ENCODE assay signal across 6 cellular contexts in genomic region chr20:63697357-63697867, GRCh38. TPM values are rescaled to one million over a fixed set of nuclear protein-coding genes. Genes with fewer than 3 reads are reported as not detected.
A peak's percentile ranks its signal among the peaks of the same experiment; 100 is the strongest.
DNase-seq lines count a peak whose midpoint lies in the region; ATAC-seq and TF ChIP-seq lines count a peak whose summit lies in the region.

No MANE protein-coding gene starts in this region.

- no peak for TF ChIP-seq POLR2A in stomach (IDR thresholded peaks at IDR 0.05)

- peaks cover 44% of the 10 kb centered on the region for H3K4me1 Mint-ChIP-seq in activated CD4-positive, alpha-beta memory T cell treated with anti-CD3 and anti-CD28 coated beads for 36 hours (ENCODE audit: low read depth)
- peaks cover 33% of the 10 kb centered on the region for H3K4me1 Mint-ChIP-seq in activated CD4-positive, alpha-beta memory T cell treated with anti-CD3 and anti-CD28 coated beads, Interleukin-2, amount 10 ng/mL, durations not matched to agents 7 days and 5 days

- no peaks in the 10 kb centered on the region for H3K27me3 ChIP-seq in esophagus (ENCODE audit: control insufficient read depth in 1 of 2, insufficient read depth in 2 of 2, low read length in 2 of 2)
- H3K27me3 ChIP-seq in stomach: no peaks in the 10 kb centered on the region
- H3K27me3 ChIP-seq in ascending aorta: no peaks in the 10 kb centered on the region

- intact Hi-C loops in activated CD4-positive, alpha-beta memory T cell treated with anti-CD3 and anti-CD28 coated beads for 36 hours (cut with micrococcal nuclease): loop anchor here (5.0 kb wide), 2 partner anchors 60 to 160 kb away; partner anchors contain the start of gene PTK6
- intact Hi-C loops in stomach (cut with DNase I; ENCODE audit: low total_unique reads) (no loop called here), ascending aorta (cut with DNase I) (loop anchor here (5.0 kb wide), 1 partner anchor 35 kb away; no protein-coding TSS in a partner anchor)

- no peak for ATAC-seq in GM21360 (IDR thresholded peaks at IDR 0.05; ENCODE audit: unreplicated experiment)

- no peak for TF ChIP-seq EP300 in stomach (IDR thresholded peaks at IDR 0.05)

- 34 to 54% methylated on average over 6 to 7 of the region's 7 CpGs for WGBS in esophagus, 2 donors
- WGBS in stomach, 5 donors: 45 to 58% (median 47%) methylated on average over 4 to 7 of the region's 7 CpGs

- H3K4me1 ChIP-seq in esophagus (ENCODE audit: control insufficient read depth in 2 of 2, insufficient read depth in 2 of 2, low read length in 1 of 2) (peaks cover 13 to 30% of the 10 kb centered on the region in 2 donors), stomach (peaks cover 30 to 52% (median 47%) of the 10 kb centered on the region in 4 donors), ascending aorta (peaks cover 16 to 18% of the 10 kb centered on the region in 2 donors)

- H3K4me3 Mint-ChIP-seq in activated CD4-positive, alpha-beta memory T cell treated with anti-CD3 and anti-CD28 coated beads for 36 hours: peak overlapping the region; percentile 59
- H3K4me3 Mint-ChIP-seq in activated CD4-positive, alpha-beta memory T cell treated with anti-CD3 and anti-CD28 coated beads, Interleukin-2, amount 10 ng/mL, durations not matched to agents 7 days and 5 days: no peak overlapping the region

- H3K36me3 ChIP-seq in esophagus (ENCODE audit: control insufficient read depth in 2 of 2, insufficient read depth in 2 of 2, low read length in 1 of 2): peaks cover 0 to 3% of the 10 kb centered on the region in 2 donors
- peaks cover 16 to 43% (median 34%) of the 10 kb centered on the region in 4 donors for H3K36me3 ChIP-seq in stomach
- peaks cover 9 to 38% of the 10 kb centered on the region in 2 donors for H3K36me3 ChIP-seq in ascending aorta

- DNase-seq in activated CD4-positive, alpha-beta memory T cell treated with anti-CD3 and anti-CD28 coated beads for 36 hours: no peak
- no peak for DNase-seq in activated CD4-positive, alpha-beta memory T cell treated with anti-CD3 and anti-CD28 coated beads, Interleukin-2, amount 10 ng/mL, durations not matched to agents 7 days and 5 days
- DNase-seq in stomach (no peak), ascending aorta (ENCODE audit: low spot score in 2 of 2) (no peak)

- peaks cover 18% of the 10 kb centered on the region for H3K36me3 Mint-ChIP-seq in activated CD4-positive, alpha-beta memory T cell treated with anti-CD3 and anti-CD28 coated beads for 36 hours
- H3K36me3 Mint-ChIP-seq in activated CD4-positive, alpha-beta memory T cell treated with anti-CD3 and anti-CD28 coated beads, Interleukin-2, amount 10 ng/mL, durations not matched to agents 7 days and 5 days (ENCODE audit: low read depth): peaks cover 8% of the 10 kb centered on the region

- H3K27ac ChIP-seq in esophagus (ENCODE audit: low read depth in 2 of 2, low read length in 1 of 2) (no peak overlapping the region), stomach (peak overlapping the region in 1 of 5 donors; percentile 11), ascending aorta (no peak overlapping the region)

- H3K27me3 Mint-ChIP-seq in activated CD4-positive, alpha-beta memory T cell treated with anti-CD3 and anti-CD28 coated beads for 36 hours: no peaks in the 10 kb centered on the region
- H3K27me3 Mint-ChIP-seq in activated CD4-positive, alpha-beta memory T cell treated with anti-CD3 and anti-CD28 coated beads, Interleukin-2, amount 10 ng/mL, durations not matched to agents 7 days and 5 days: no peaks in the 10 kb centered on the region

- H3K9me3 ChIP-seq in esophagus (ENCODE audit: control insufficient read depth in 2 of 2, insufficient read depth in 1 of 2, low read depth in 1 of 2, low read length in 1 of 2) (no peaks in the 10 kb centered on the region), stomach (no peaks in the 10 kb centered on the region), ascending aorta (no peaks in the 10 kb centered on the region)

- peak overlapping the region; percentile 7 to 31 for H3K4me3 ChIP-seq in esophagus (ENCODE audit: low read depth in 1 of 2, low read length in 2 of 2)
- peak overlapping the region in 3 of 4 donors; percentile 22 to 42 (median 31) for H3K4me3 ChIP-seq in stomach
- H3K4me3 ChIP-seq in ascending aorta: peak overlapping the region in 1 of 2 donors; percentile 52

- POLR2A ChIA-PET in activated CD4-positive, alpha-beta memory T cell treated with anti-CD3 and anti-CD28 coated beads for 36 hours (lab: Charles Lee): interaction anchor here (0.6 to 2.5 kb wide), 5 partner anchors 9 to 366 kb away, joined by 3 to 10 read pairs (median 5); partner anchors contain the start of gene TCEA2
- POLR2A ChIA-PET in activated CD4-positive, alpha-beta memory T cell treated with anti-CD3 and anti-CD28 coated beads, Interleukin-2, amount 10 ng/mL, durations not matched to agents 7 days and 5 days (lab: Charles Lee): interaction anchor here (0.8 to 3.7 kb wide), 8 partner anchors 11 to 160 kb away, joined by 3 to 13 read pairs (median 4); partner anchors contain the start of genes ARFRP1, LIME1, PTK6 and SLC2A4RG

- peak overlapping the region; percentile 70 for H3K27ac Mint-ChIP-seq in activated CD4-positive, alpha-beta memory T cell treated with anti-CD3 and anti-CD28 coated beads for 36 hours
- H3K27ac Mint-ChIP-seq in activated CD4-positive, alpha-beta memory T cell treated with anti-CD3 and anti-CD28 coated beads, Interleukin-2, amount 10 ng/mL, durations not matched to agents 7 days and 5 days: no peak overlapping the region

- CTCF ChIA-PET in activated CD4-positive, alpha-beta memory T cell treated with anti-CD3 and anti-CD28 coated beads for 36 hours (lab: Charles Lee): interaction anchor here (0.7 kb wide), 2 partner anchors 15 to 166 kb away, joined by 3 read pairs; no protein-coding TSS in a partner anchor
- CTCF ChIA-PET in activated CD4-positive, alpha-beta memory T cell treated with anti-CD3 and anti-CD28 coated beads, Interleukin-2, amount 10 ng/mL, durations not matched to agents 7 days and 5 days (lab: Charles Lee): no interaction called here

- H3K9me3 Mint-ChIP-seq in activated CD4-positive, alpha-beta memory T cell treated with anti-CD3 and anti-CD28 coated beads for 36 hours: no peaks in the 10 kb centered on the region
- no peaks in the 10 kb centered on the region for H3K9me3 Mint-ChIP-seq in activated CD4-positive, alpha-beta memory T cell treated with anti-CD3 and anti-CD28 coated beads, Interleukin-2, amount 10 ng/mL, durations not matched to agents 7 days and 5 days

- TF ChIP-seq CTCF in stomach (IDR thresholded peaks at IDR 0.05) (no peak), ascending aorta (IDR thresholded peaks at IDR 0.05) (no peak)

RNA-seq across cellular contexts. Expression of gene TNFRSF6B, which starts 1.0 kb away (rescaled TPM):
- not detected for total RNA-seq in activated CD4-positive, alpha-beta memory T cell treated with anti-CD3 and anti-CD28 coated beads for 36 hours
- not detected for total RNA-seq in activated CD4-positive, alpha-beta memory T cell treated with anti-CD3 and anti-CD28 coated beads, Interleukin-2, amount 10 ng/mL, durations not matched to agents 7 days and 5 days
- polyA plus RNA-seq in esophagus (10 to 100 TPM in 1 of 2 donors, 1 to 10 TPM in 1; 2.6 to 15.2 TPM), stomach (10 to 100 TPM in 1 of 3 donors, 1 to 10 TPM in 2; 8.5 to 26.2 (median 9.5) TPM)
- total RNA-seq in stomach (10 to 100 TPM in 1 of 5 donors, 1 to 10 TPM in 3, not detected in 1; 1.1 to 16.9 (median 3.2) TPM), ascending aorta (119 TPM)

RNA-seq across cellular contexts. Expression of gene ARFRP1, which starts 10.4 kb away (rescaled TPM):
- total RNA-seq in activated CD4-positive, alpha-beta memory T cell treated with anti-CD3 and anti-CD28 coated beads for 36 hours: 10 to 100 TPM; 54.6 to 58.4 TPM
- total RNA-seq in activated CD4-positive, alpha-beta memory T cell treated with anti-CD3 and anti-CD28 coated beads, Interleukin-2, amount 10 ng/mL, durations not matched to agents 7 days and 5 days: 10 to 100 TPM; 52.9 to 53.4 TPM
- 10 to 100 TPM; 33.9 to 35.4 TPM for polyA plus RNA-seq in esophagus
- 100 to 1,000 TPM in 1 of 5 donors, 10 to 100 TPM in 3, 1 to 10 TPM in 1; 7.6 to 103 (median 35.8) TPM for total RNA-seq in stomach
- polyA plus RNA-seq in stomach: 10 to 100 TPM; 30.2 to 56.2 (median 35.9) TPM
- 50.8 TPM for total RNA-seq in ascending aorta

RNA-seq across cellular contexts. Expression of gene ZGPAT, which starts 10.4 kb away (rescaled TPM):
- 10 to 100 TPM; 28.7 to 29.9 TPM for total RNA-seq in activated CD4-positive, alpha-beta memory T cell treated with anti-CD3 and anti-CD28 coated beads for 36 hours
- 10 to 100 TPM; 41.6 to 42.8 TPM for total RNA-seq in activated CD4-positive, alpha-beta memory T cell treated with anti-CD3 and anti-CD28 coated beads, Interleukin-2, amount 10 ng/mL, durations not matched to agents 7 days and 5 days
- polyA plus RNA-seq in esophagus (10 to 100 TPM; 24.4 to 38.9 TPM), stomach (10 to 100 TPM; 29.9 to 41.7 (median 37.7) TPM)
- total RNA-seq in stomach (10 to 100 TPM; 12.3 to 49.6 (median 39.3) TPM), ascending aorta (42.4 TPM)

RNA-seq across cellular contexts. Expression of gene LIME1, which starts 39.1 kb away (rescaled TPM):
- 10 to 100 TPM; 14.7 to 17.6 TPM for total RNA-seq in activated CD4-positive, alpha-beta memory T cell treated with anti-CD3 and anti-CD28 coated beads for 36 hours
- 100 to 1,000 TPM; 181 to 186 TPM for total RNA-seq in activated CD4-positive, alpha-beta memory T cell treated with anti-CD3 and anti-CD28 coated beads, Interleukin-2, amount 10 ng/mL, durations not matched to agents 7 days and 5 days
- polyA plus RNA-seq in esophagus: 10 to 100 TPM; 12.6 to 24.5 TPM
- total RNA-seq in stomach: 100 to 1,000 TPM in 1 of 5 donors, 10 to 100 TPM in 2, 1 to 10 TPM in 2; 3.6 to 117 (median 16.8) TPM
- 10 to 100 TPM; 17.1 to 24.3 (median 19.9) TPM for polyA plus RNA-seq in stomach
- total RNA-seq in ascending aorta: 7.3 TPM

RNA-seq across cellular contexts. Expression of gene RTEL1, which starts 39.3 kb away (rescaled TPM):
- total RNA-seq in activated CD4-positive, alpha-beta memory T cell treated with anti-CD3 and anti-CD28 coated beads for 36 hours: 10 to 100 TPM; 38.0 to 38.3 TPM
- total RNA-seq in activated CD4-positive, alpha-beta memory T cell treated with anti-CD3 and anti-CD28 coated beads, Interleukin-2, amount 10 ng/mL, durations not matched to agents 7 days and 5 days: 10 to 100 TPM; 29.2 to 30.0 TPM
- 10 to 100 TPM in 1 of 2 donors, 1 to 10 TPM in 1; 8.1 to 14.5 TPM for polyA plus RNA-seq in esophagus
- 10 to 100 TPM; 13.6 to 70.4 (median 32.7) TPM for total RNA-seq in stomach
- polyA plus RNA-seq in stomach: 1 to 10 TPM; 7.6 to 10.0 (median 9.2) TPM
- 80.6 TPM for total RNA-seq in ascending aorta
